Comparison of ENCODE assay signal across 17 cellular contexts in the genomic region with DNA sequence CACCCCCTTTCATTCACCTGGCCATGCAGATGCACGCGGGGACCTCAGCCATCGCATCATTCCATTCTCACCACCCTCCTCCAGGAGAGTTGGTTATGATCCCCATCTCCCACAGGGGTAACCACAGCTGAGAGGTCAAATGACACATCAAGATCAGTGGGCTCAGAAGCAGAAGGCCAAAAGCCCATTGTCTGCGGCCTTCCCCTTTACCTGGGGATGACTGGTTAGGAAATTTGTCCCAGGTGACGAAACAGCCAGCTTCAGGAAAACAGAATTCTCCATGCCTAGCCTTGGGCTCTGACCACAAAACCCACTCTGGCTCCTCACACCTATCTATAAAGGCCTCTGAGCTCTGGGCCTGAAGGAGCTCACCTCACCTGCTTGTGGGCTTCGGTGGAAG.
"Had no signal": no experiment of that assay in that cellular context is flagged by ENCODE, and none has a peak within 500 bp of the region (broad histone marks: within the 10 kb centered on the region; RNA-seq: fewer than 3 reads in every experiment).

No MANE protein-coding gene starts in this region.

- H3K36me3 Mint-ChIP-seq: activated naive CD4-positive, alpha-beta T cell treated with anti-CD3 and anti-CD28 coated beads, Interleukin-2, amount 10 ng/mL, durations not matched to agents 7 days and 5 days had no signal

- H3K4me3 ChIP-seq: heart right ventricle, left lung, spleen, tibial artery had no signal

- DNase-seq: activated B cell treated with CpG ODN at 0.5 μM for 24 hours; activated CD4-positive, alpha-beta T cell treated with anti-CD3 and anti-CD28 coated beads for 36 hours; activated CD4-positive, alpha-beta T cell treated with anti-CD3 and anti-CD28 coated beads, Interleukin-2, amount 50 U/mL, for 48 hours; activated CD8-positive, alpha-beta memory T cell treated with anti-CD3 and anti-CD28 coated beads, Interleukin-2, amount 50 U/mL, for 48 hours; activated naive CD4-positive, alpha-beta T cell treated with anti-CD3 and anti-CD28 coated beads, Interleukin-2, amount 10 ng/mL, durations not matched to agents 7 days and 5 days; activated T-cell treated with anti-CD3 and anti-CD28 coated beads, Interleukin-2, amount 50 U/mL, for 48 hours; cerebellar nuclear complex; cortex of kidney; heart right ventricle; left lung; posterior cingulate gyrus; retina; spleen; stimulated activated CD4-positive, alpha-beta T cell treated with anti-CD3 and anti-CD28 coated beads, Interleukin-4, amount 100 ng/mL, for 24 hours; stimulated activated naive CD8-positive, alpha-beta T cell treated with anti-CD3 and anti-CD28 coated beads, Interleukin-15, amount 100 ng/mL, for 72 hours; T-helper 9 cell; tibial artery had no signal

- H3K27me3 Mint-ChIP-seq: activated B cell treated with CpG ODN at 0.5 μM for 24 hours; activated CD4-positive, alpha-beta T cell treated with anti-CD3 and anti-CD28 coated beads for 36 hours; stimulated activated naive CD8-positive, alpha-beta T cell treated with anti-CD3 and anti-CD28 coated beads, Interleukin-15, amount 100 ng/mL, for 72 hours had no signal

- H3K4me3 Mint-ChIP-seq: activated B cell treated with CpG ODN at 0.5 μM for 24 hours; activated CD4-positive, alpha-beta T cell treated with anti-CD3 and anti-CD28 coated beads for 36 hours; activated naive CD4-positive, alpha-beta T cell treated with anti-CD3 and anti-CD28 coated beads, Interleukin-2, amount 10 ng/mL, durations not matched to agents 7 days and 5 days; stimulated activated naive CD8-positive, alpha-beta T cell treated with anti-CD3 and anti-CD28 coated beads, Interleukin-15, amount 100 ng/mL, for 72 hours had no signal

- H3K9me3 Mint-ChIP-seq: activated B cell treated with CpG ODN at 0.5 μM for 24 hours; activated naive CD4-positive, alpha-beta T cell treated with anti-CD3 and anti-CD28 coated beads, Interleukin-2, amount 10 ng/mL, durations not matched to agents 7 days and 5 days; stimulated activated naive CD8-positive, alpha-beta T cell treated with anti-CD3 and anti-CD28 coated beads, Interleukin-15, amount 100 ng/mL, for 72 hours had no signal

- H3K27me3 ChIP-seq: heart right ventricle, left lung, spleen, tibial artery had no signal

- H3K9me3 ChIP-seq: heart right ventricle, left lung, spleen, tibial artery had no signal

- ATAC-seq: stimulated activated naive CD8-positive, alpha-beta T cell treated with anti-CD3 and anti-CD28 coated beads, Interleukin-15, amount 100 ng/mL, for 72 hours had no signal

- H3K27ac ChIP-seq: tibial artery had no signal

- H3K36me3 ChIP-seq: heart right ventricle, left lung, spleen, tibial artery had no signal

- H3K27ac Mint-ChIP-seq: activated CD4-positive, alpha-beta T cell treated with anti-CD3 and anti-CD28 coated beads for 36 hours; activated naive CD4-positive, alpha-beta T cell treated with anti-CD3 and anti-CD28 coated beads, Interleukin-2, amount 10 ng/mL, durations not matched to agents 7 days and 5 days; stimulated activated naive CD8-positive, alpha-beta T cell treated with anti-CD3 and anti-CD28 coated beads, Interleukin-15, amount 100 ng/mL, for 72 hours had no signal
